Comparison of ENCODE assay signal across 8 cellular contexts in genomic region chr20:37316116-37316774, GRCh38. TPM values are rescaled to one million over a fixed set of nuclear protein-coding genes. Genes with fewer than 3 reads are reported as not detected.
DNase-seq lines count a peak whose midpoint lies in the region; ATAC-seq, FAIRE-seq and TF ChIP-seq lines count a peak whose summit lies in the region.

No MANE protein-coding gene starts in this region.

- peaks cover 14% of the 10 kb centered on the region; the same call in 1 of the 2 replicates for H3K36me3 ChIP-seq in OCI-LY7 (ENCODE audit: insufficient read depth, low read length)
- H3K36me3 ChIP-seq in gastroesophageal sphincter, result peaks cover 0 to 33% of the 10 kb centered on the region in 2 donors
- peaks cover 10 to 34% (median 28%) of the 10 kb centered on the region in 3 donors for H3K36me3 ChIP-seq in tibial artery

- H3K27me3 ChIP-seq in gastroesophageal sphincter, result no peaks in the 10 kb centered on the region
- H3K27me3 ChIP-seq in tibial artery, result no peaks in the 10 kb centered on the region

- intact Hi-C loops in OCI-LY7 (cut with micrococcal nuclease; ENCODE audit: unreplicated experiment) (loop anchor here (5.0 kb wide), 1 partner anchor 66 kb away; no protein-coding TSS in a partner anchor), tibial artery (cut with DNase I; ENCODE audit: low total_unique reads) (no loop called here)

- TF ChIP-seq EP300 in gastroesophageal sphincter (IDR thresholded peaks at IDR 0.05), result no peak

- FAIRE-seq in D721Med (lab: Jason Lieb, UNC), result no peak

- no peaks in the 10 kb centered on the region for H3K79me2 ChIP-seq in OCI-LY7 (ENCODE audit: insufficient read depth, low read depth, low read length)

- peaks cover 39% of the 10 kb centered on the region for H3K4me1 ChIP-seq in OCI-LY7 (ENCODE audit: insufficient read depth, low read length, poor library complexity, severe bottlenecking)
- peaks cover 0 to 52% (median 18%) of the 10 kb centered on the region in 3 donors for H3K4me1 ChIP-seq in gastroesophageal sphincter
- peaks cover 0 to 47% (median 37%) of the 10 kb centered on the region in 4 donors for H3K4me1 ChIP-seq in tibial artery

- BruUV-seq in OCI-LY7 (replicated peaks; lab: Mats Ljungman, UMichigan), result no TSS peak

- H3K9me3 ChIP-seq in OCI-LY7 (ENCODE audit: low read length) (no peaks in the 10 kb centered on the region), gastroesophageal sphincter (no peaks in the 10 kb centered on the region), tibial artery (no peaks in the 10 kb centered on the region)

- 92% methylated on average over 13 of the region's 15 CpGs; no CpG with 5 or more reads in 1 of the 2 donors for WGBS in gastroesophageal sphincter (ENCODE audit: low coverage in 1 of 2), 2 donors

- H2AFZ ChIP-seq in OCI-LY7 (ENCODE audit: low read length), result peak overlapping the region; percentile 30; the same call in 1 of the 2 replicates

- CTCF ChIA-PET in OCI-LY7 (lab: Charles Lee; ENCODE audit: unreplicated experiment), result no interaction called here

- peak; percentile 73 for ATAC-seq in GM18861 (IDR thresholded peaks at IDR 0.05; ENCODE audit: unreplicated experiment)
- peak; percentile 76 for ATAC-seq in HG02759 (IDR thresholded peaks at IDR 0.05; ENCODE audit: unreplicated experiment)
- ATAC-seq in gastroesophageal sphincter, result no peak

- no peaks in the 10 kb centered on the region for H4K20me1 ChIP-seq in OCI-LY7 (ENCODE audit: insufficient read depth, low read length)

- peak; percentile 76 for DNase-seq in OCI-LY7 (ENCODE audit: low spot score)
- no peak for DNase-seq in tibial artery
- no peak for DNase-seq in D721Med (ENCODE audit: insufficient read length, low spot score)
- DNase-seq in G401 (ENCODE audit: low spot score), result no peak
- DNase-seq in RKO (ENCODE audit: low spot score), result no peak

- in situ Hi-C loops in G401 (cut with HindIII; ENCODE audit: low sequenced_read_pairs), result no loop called here

- POLR2A ChIA-PET in OCI-LY7 (lab: Charles Lee), result interaction anchor here (0.8 kb wide), 2 partner anchors 18 to 39 kb away, joined by 3 read pairs; no protein-coding TSS in a partner anchor

- no peak for TF ChIP-seq CTCF in OCI-LY7 (conservative IDR thresholded peaks at IDR 0.05; ENCODE audit: low read length)
- TF ChIP-seq CTCF in gastroesophageal sphincter (IDR thresholded peaks at IDR 0.05), result no peak
- TF ChIP-seq CTCF in tibial artery (IDR thresholded peaks at IDR 0.05), result no peak
- no peak for TF ChIP-seq CTCF in D721Med (IDR thresholded peaks at IDR 0.05; ENCODE audit: insufficient read depth, missing control alignments)

- TF ChIP-seq POLR2A in gastroesophageal sphincter (IDR thresholded peaks at IDR 0.05), result no peak

- peak overlapping the region; percentile 81 for H3K27ac ChIP-seq in OCI-LY7 (ENCODE audit: low read depth, low read length, poor library complexity, severe bottlenecking)
- H3K27ac ChIP-seq in gastroesophageal sphincter, result peak overlapping the region; percentile 75 to 86 (median 84)
- H3K27ac ChIP-seq in tibial artery, result peak overlapping the region; percentile 90 to 92

- H3K4me3 ChIP-seq in OCI-LY7 (ENCODE audit: low read depth, low read length, poor library complexity, severe bottlenecking) (peak overlapping the region; percentile 40), gastroesophageal sphincter (no peak overlapping the region), tibial artery (no peak overlapping the region)

- no peaks in the 10 kb centered on the region for H3K9me2 ChIP-seq in OCI-LY7 (ENCODE audit: insufficient read depth, low read length)

- H3K4me2 ChIP-seq in OCI-LY7 (ENCODE audit: low read length), result peak overlapping the region; percentile 65

RNA-seq across cellular contexts. Expression of gene MANBAL, which starts 26.8 kb away (rescaled TPM):
- total RNA-seq in OCI-LY7 (2014; rRNA removed; shearing (Covaris generic)), result 2.7 and 5.7 TPM in 2 replicates
- total RNA-seq in OCI-LY7 (2022) (12.7 and 13.0 TPM in 2 replicates), gastroesophageal sphincter (10 to 100 TPM; 28.2 to 53.0 (median 44.6) TPM)
- total RNA-seq in G401 (2014; rRNA removed; shearing (Covaris generic)), result 70.1 and 73.5 TPM in 2 replicates

RNA-seq across cellular contexts. Expression of gene SRC, which starts 29.7 kb away (rescaled TPM):
- total RNA-seq in OCI-LY7 (2014; rRNA removed; shearing (Covaris generic)), result 0.18 and 3.7 TPM in 2 replicates
- total RNA-seq in OCI-LY7 (2022) (0.72 and 0.89 TPM in 2 replicates), gastroesophageal sphincter (10 to 100 TPM; 30.6 to 54.7 (median 45.0) TPM)
- total RNA-seq in G401 (2014; rRNA removed; shearing (Covaris generic)), result 15.9 and 16.8 TPM in 2 replicates

RNA-seq across cellular contexts. Expression of gene GHRH, which starts 54.6 kb away (rescaled TPM):
- not detected in 2 replicates for total RNA-seq in OCI-LY7 (2014; rRNA removed; shearing (Covaris generic))
- not detected in 2 replicates for total RNA-seq in OCI-LY7 (2022)
- not detected for total RNA-seq in gastroesophageal sphincter
- not detected in 2 replicates for total RNA-seq in G401 (2014; rRNA removed; shearing (Covaris generic))
